1 cellular context compared by ENCODE assay signal in the genomic region with DNA sequence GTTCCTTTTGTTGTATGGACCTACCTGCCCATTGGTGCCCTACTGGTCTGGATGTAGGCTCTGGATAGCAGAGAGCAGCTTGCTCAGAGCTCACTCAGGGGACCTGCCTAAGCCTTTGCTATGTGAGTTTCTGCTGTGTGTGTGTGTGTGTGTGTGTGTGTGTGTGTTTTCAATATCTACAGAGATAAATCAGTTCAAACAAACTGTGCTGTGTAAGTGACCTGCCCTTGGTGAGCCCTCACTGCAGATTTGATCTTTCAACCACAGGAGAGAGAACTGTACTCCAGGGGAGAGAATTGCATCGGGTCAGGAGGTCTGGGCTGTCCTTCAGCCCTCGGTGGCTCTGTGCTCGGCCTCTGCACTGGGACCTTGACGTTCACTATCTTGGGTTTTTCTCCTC.
A peak's percentile ranks its signal among the peaks of the same experiment; 100 is the strongest.
TF ChIP-seq lines count a peak whose summit lies in the region.

No MANE protein-coding gene starts in this region.

TF ChIP-seq in K562, 482 proteins besides CTCF, POLR2A, EP300 and RAD21:
- TF ChIP-seq NBN (IDR thresholded peaks at IDR 0.05; ENCODE audit: low read depth), result no peak
- no peak for TF ChIP-seq HDAC8 (tag; IDR thresholded peaks at IDR 0.05)
- no peak for TF ChIP-seq HNRNPL (IDR thresholded peaks at IDR 0.05; ENCODE audit: low read depth, low read length)
- peak in 1 of 2 experiments; percentile 56; a peak in 2 of 4 replicates for TF ChIP-seq KDM1A (IDR thresholded peaks at IDR 0.05)
- TF ChIP-seq ELF1 (tag; IDR thresholded peaks at IDR 0.05), result no peak
- TF ChIP-seq, protein P1, sequence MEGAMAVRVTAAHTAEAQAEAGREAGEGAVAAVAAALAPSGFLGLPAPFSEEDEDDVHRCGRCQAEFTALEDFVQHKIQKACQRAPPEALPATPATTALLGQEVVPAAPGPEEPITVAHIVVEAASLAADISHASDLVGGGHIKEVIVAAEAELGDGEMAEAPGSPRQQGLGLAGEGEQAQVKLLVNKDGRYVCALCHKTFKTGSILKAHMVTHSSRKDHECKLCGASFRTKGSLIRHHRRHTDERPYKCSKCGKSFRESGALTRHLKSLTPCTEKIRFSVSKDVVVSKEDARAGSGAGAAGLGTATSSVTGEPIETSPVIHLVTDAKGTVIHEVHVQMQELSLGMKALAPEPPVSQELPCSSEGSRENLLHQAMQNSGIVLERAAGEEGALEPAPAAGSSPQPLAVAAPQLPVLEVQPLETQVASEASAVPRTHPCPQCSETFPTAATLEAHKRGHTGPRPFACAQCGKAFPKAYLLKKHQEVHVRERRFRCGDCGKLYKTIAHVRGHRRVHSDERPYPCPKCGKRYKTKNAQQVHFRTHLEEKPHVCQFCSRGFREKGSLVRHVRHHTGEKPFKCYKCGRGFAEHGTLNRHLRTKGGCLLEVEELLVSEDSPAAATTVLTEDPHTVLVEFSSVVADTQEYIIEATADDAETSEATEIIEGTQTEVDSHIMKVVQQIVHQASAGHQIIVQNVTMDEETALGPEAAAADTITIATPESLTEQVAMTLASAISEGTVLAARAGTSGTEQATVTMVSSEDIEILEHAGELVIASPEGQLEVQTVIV (CRISPR knock-in tag; IDR thresholded peaks at IDR 0.05; ENCODE audit: borderline replicate concordance), result no peak
TF ChIP-seq in K562: peak in this region for 1.
